In genomic region chr5:78615697-78616096, GRCh38 we compare ENCODE assay signal across 2 cellular contexts.
A peak's percentile ranks its signal among the peaks of the same experiment; 100 is the strongest.
TF ChIP-seq lines count a peak whose summit lies in the region.

No MANE protein-coding gene starts in this region.

TF ChIP-seq in SK-N-SH, 30 proteins besides CTCF, POLR2A, EP300 and RAD21:
- TF ChIP-seq JUND (IDR thresholded peaks at IDR 0.05) (0 out of 2 replicates have a peak, but pooled peaks have one; percentile 3), FOSL2 (IDR thresholded peaks at IDR 0.05; ENCODE audit: borderline replicate concordance, low read depth) (0 out of 2 replicates have a peak, but pooled peaks have one; percentile 32), PBX3 (IDR thresholded peaks at IDR 0.05) (no peak), TCF12 (IDR thresholded peaks at IDR 0.05) (no peak)

TF ChIP-seq in SK-N-SH treated with all-trans-retinoic acid at 6 μM for 48 hours, 23 proteins besides CTCF, POLR2A, EP300 and RAD21:
- TF ChIP-seq RARB (CRISPR knock-in tag; IDR thresholded peaks at IDR 0.05), result no peak
- TF ChIP-seq TSHZ2 (CRISPR knock-in tag; IDR thresholded peaks at IDR 0.05), result no peak
- TF ChIP-seq ZC3H10 (CRISPR knock-in tag; IDR thresholded peaks at IDR 0.05), result no peak
- TF ChIP-seq ZFP3 (CRISPR knock-in tag; IDR thresholded peaks at IDR 0.05), result no peak
- TF ChIP-seq OSR1 (CRISPR knock-in tag; IDR thresholded peaks at IDR 0.05), result no peak
- no peak for TF ChIP-seq CSRNP3 (CRISPR knock-in tag; IDR thresholded peaks at IDR 0.05)
- no peak for TF ChIP-seq ZFP30 (CRISPR knock-in tag; IDR thresholded peaks at IDR 0.05)
- TF ChIP-seq TOX (CRISPR knock-in tag; IDR thresholded peaks at IDR 0.05; ENCODE audit: borderline replicate concordance), result no peak
- no peak for TF ChIP-seq PATZ1 (CRISPR knock-in tag; IDR thresholded peaks at IDR 0.05; ENCODE audit: borderline replicate concordance)
- no peak for TF ChIP-seq ZNF8 (CRISPR knock-in tag; IDR thresholded peaks at IDR 0.05)
- TF ChIP-seq ARNTL (CRISPR knock-in tag; IDR thresholded peaks at IDR 0.05; ENCODE audit: borderline replicate concordance, low read depth), result no peak
- TF ChIP-seq PPARA (CRISPR knock-in tag; IDR thresholded peaks at IDR 0.05; ENCODE audit: borderline replicate concordance), result no peak
- TF ChIP-seq CSDC2 (CRISPR knock-in tag; IDR thresholded peaks at IDR 0.05), result no peak
- no peak for TF ChIP-seq SNAI2 (CRISPR knock-in tag; IDR thresholded peaks at IDR 0.05)
- TF ChIP-seq ISL1 (CRISPR knock-in tag; IDR thresholded peaks at IDR 0.05), result no peak
- no peak for TF ChIP-seq CREB5 (CRISPR knock-in tag; IDR thresholded peaks at IDR 0.05; ENCODE audit: low read depth)
- no peak for TF ChIP-seq GLIS3 (CRISPR knock-in tag; IDR thresholded peaks at IDR 0.05)
